ENCODE assay signal across 22 cellular contexts in the genomic region with DNA sequence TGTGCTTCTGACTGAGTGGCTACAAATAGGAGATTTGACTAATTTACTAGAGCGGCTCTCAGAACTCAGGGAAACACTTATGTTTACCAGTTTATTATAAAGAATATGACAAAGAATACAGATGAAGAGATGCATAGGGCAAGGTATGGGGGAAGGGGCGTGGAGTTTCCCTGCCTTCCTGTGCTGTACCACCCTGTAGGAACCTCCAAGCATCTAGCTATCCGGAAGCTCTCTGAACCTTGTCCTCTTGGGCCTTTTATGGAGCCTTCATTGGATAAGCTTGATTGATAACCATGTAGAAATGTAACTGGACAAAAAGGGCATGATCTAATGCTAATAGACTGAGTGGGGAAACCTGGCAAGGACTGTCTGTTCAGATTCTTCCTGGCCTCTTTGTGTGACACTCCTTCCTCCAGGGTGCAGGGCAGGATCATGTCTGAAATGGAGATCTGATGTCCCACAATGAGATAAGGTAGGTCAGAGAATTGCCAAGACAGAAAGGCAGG.
DNase-seq lines count a peak whose midpoint lies in the region; ATAC-seq, FAIRE-seq and TF ChIP-seq lines count a peak whose summit lies in the region.
"Had no signal": no experiment of that assay in that cellular context is flagged by ENCODE, and none has a peak within 500 bp of the region (broad histone marks: within the 10 kb centered on the region; RNA-seq: fewer than 3 reads in every experiment).

No MANE protein-coding gene starts in this region.

- WGBS in HepG2 (ENCODE audit: low lambda C conversion rate): 17% methylated on average over 3 of the region's 3 CpGs
- 62% methylated on average over 3 of the region's 3 CpGs for WGBS in right lobe of liver (ENCODE audit: insufficient coverage, low coverage, low lambda C conversion rate, missing lambda C conversion rate)
- 60% methylated on average over 3 of the region's 3 CpGs for WGBS in esophagus muscularis mucosa

- CTCF ChIA-PET in HepG2 (lab: Yijun Ruan, JAX; ENCODE audit: low intra/inter-chr PET ratio, low total read pairs): no interaction called here

- H3K27me3 ChIP-seq in HepG2 (ENCODE audit: control insufficient read depth in 1 of 2, insufficient read depth in 2 of 2, low read length in 2 of 2): peaks cover 5 to 52% of the 10 kb centered on the region in 2 experiments
- no peaks in the 10 kb centered on the region for H3K27me3 ChIP-seq in right lobe of liver
- H3K27me3 ChIP-seq in esophagus muscularis mucosa: no peaks in the 10 kb centered on the region
- H3K27me3 ChIP-seq: BLaER1 had no signal

- H3K9ac ChIP-seq in HepG2 (ENCODE audit: insufficient read depth, low read depth, low read length): no peak overlapping the region
- H3K9ac ChIP-seq: BLaER1, GM23248 had no signal

- TF ChIP-seq CTCF in HepG2 (CRISPR knock-in tag; IDR thresholded peaks at IDR 0.05): peak; percentile 41; the same call in 1 of the 2 replicates
- no peak for TF ChIP-seq CTCF in right lobe of liver (IDR thresholded peaks at IDR 0.05)
- no peak for TF ChIP-seq CTCF in esophagus muscularis mucosa (IDR thresholded peaks at IDR 0.05)
- TF ChIP-seq CTCF in mucosa of descending colon (IDR thresholded peaks at IDR 0.05): no peak
- no peak for TF ChIP-seq CTCF in D721Med (IDR thresholded peaks at IDR 0.05; ENCODE audit: insufficient read depth, missing control alignments)

- H3K9me3 ChIP-seq in HepG2 (ENCODE audit: low read length) (no peaks in the 10 kb centered on the region), right lobe of liver (no peaks in the 10 kb centered on the region), esophagus muscularis mucosa (no peaks in the 10 kb centered on the region), mucosa of descending colon (no peaks in the 10 kb centered on the region)
- H3K9me3 ChIP-seq: BLaER1 had no signal

- ATAC-seq in HepG2 (peak; percentile 57), right lobe of liver (no peak), mucosa of descending colon (peak; percentile 71)
- ATAC-seq: CD8-positive, alpha-beta T cell; GM12878 had no signal

- H3K36me3 ChIP-seq in HepG2 (replicated peaks in 1 of 2; ENCODE audit: control insufficient read depth in 1 of 2, insufficient read depth in 2 of 2, low read length in 2 of 2) (no peaks in the 10 kb centered on the region), right lobe of liver (no peaks in the 10 kb centered on the region), esophagus muscularis mucosa (no peaks in the 10 kb centered on the region), mucosa of descending colon (ENCODE audit: low read depth) (no peaks in the 10 kb centered on the region)
- H3K36me3 ChIP-seq: BLaER1 had no signal

- intact Hi-C loops in HepG2 (cut with micrococcal nuclease; ENCODE audit: unreplicated experiment): no loop called here
- intact Hi-C loops in right lobe of liver (cut with DNase I): no loop called here
- intact Hi-C loops in esophagus muscularis mucosa (cut with DNase I): no loop called here
- intact Hi-C loops in mucosa of descending colon (cut with DNase I, micrococcal nuclease): no loop called here

- H2AFZ ChIP-seq in HepG2 (ENCODE audit: low read length): no peak overlapping the region
- H2AFZ ChIP-seq: GM23248 had no signal

- no peak overlapping the region for H3K4me2 ChIP-seq in HepG2 (ENCODE audit: low read depth, low read length)
- H3K4me2 ChIP-seq: BLaER1 had no signal

- no peak for TF ChIP-seq RAD21 in HepG2 (CRISPR knock-in tag; IDR thresholded peaks at IDR 0.05)

- H3K4me1 ChIP-seq in HepG2 (ENCODE audit: insufficient read depth, low read length): 0 out of 2 replicates have a peak, but pooled peaks cover 7% of the 10 kb centered on the region
- H3K4me1 ChIP-seq in right lobe of liver: no peaks in the 10 kb centered on the region
- no peaks in the 10 kb centered on the region for H3K4me1 ChIP-seq in esophagus muscularis mucosa
- no peaks in the 10 kb centered on the region for H3K4me1 ChIP-seq in mucosa of descending colon (ENCODE audit: low read depth)
- H3K4me1 ChIP-seq: BLaER1 had no signal

- no peak for TF ChIP-seq POLR2A in HepG2 (IDR thresholded peaks at IDR 0.05; ENCODE audit: insufficient read depth in 1 of 2, low read depth in 2 of 2, low read length in 2 of 2)
- no peak for TF ChIP-seq POLR2A in right lobe of liver (IDR thresholded peaks at IDR 0.05)
- no peak for TF ChIP-seq POLR2A in esophagus muscularis mucosa (IDR thresholded peaks at IDR 0.05; ENCODE audit: low read depth)

- DNase-seq in HepG2 (ENCODE audit: low spot score) (peak; percentile 12), right lobe of liver (no peak), esophagus muscularis mucosa (ENCODE audit: extremely low spot score) (peak; percentile 70), mucosa of descending colon (no peak), D721Med (ENCODE audit: insufficient read length, low spot score) (no peak), SHP77 treated with DMSO at 0.1 percent for 48 hours (lab: John Stamatoyannopoulos, UW) (no peak), NOMO-1 treated with dmso at 0.1 percent for 144 hours (lab: John Stamatoyannopoulos, UW; ENCODE audit: unreplicated experiment) (no peak)
- DNase-seq: CD4-positive, CD25-positive, alpha-beta regulatory T cell; CD8-positive, alpha-beta T cell; DMS53; DMS79 treated with DMSO at 0.1 percent for 48 hours; GM23248; H7; HCEC 1CT had no signal

- TF ChIP-seq EP300 in HepG2 (IDR thresholded peaks at IDR 0.05; ENCODE audit: low read depth in 2 of 2, low read length in 2 of 2): no peak
- no peak for TF ChIP-seq EP300 in HepG2 (CRISPR knock-in tag; IDR thresholded peaks at IDR 0.05; ENCODE audit: borderline replicate concordance)
- TF ChIP-seq EP300 in esophagus muscularis mucosa (IDR thresholded peaks at IDR 0.05): no peak

- FAIRE-seq in HepG2 (lab: Jason Lieb, UNC): no peak
- FAIRE-seq in D721Med (lab: Jason Lieb, UNC): no peak
- FAIRE-seq: A204.1, G401.6, GM12878, GM19239, H1 had no signal

- no peak overlapping the region for H3K4me3 ChIP-seq in HepG2 (replicated peaks in 1 of 3; ENCODE audit: insufficient read depth in 1 of 3, low read depth in 2 of 3, low read length in 3 of 3)
- H3K4me3 ChIP-seq in right lobe of liver: no peak overlapping the region
- no peak overlapping the region for H3K4me3 ChIP-seq in esophagus muscularis mucosa
- no peak overlapping the region for H3K4me3 ChIP-seq in mucosa of descending colon
- H3K4me3 ChIP-seq: BLaER1, GM12878, GM23248 had no signal

- H4K20me1 ChIP-seq in HepG2 (ENCODE audit: insufficient read depth, low read length): no peaks in the 10 kb centered on the region; the same call in 1 of the 2 replicates
- H4K20me1 ChIP-seq: BLaER1 had no signal

- no peaks in the 10 kb centered on the region for H3K79me2 ChIP-seq in HepG2 (ENCODE audit: insufficient read depth, low read length)

- in situ Hi-C loops in HepG2 (cut with HindIII; ENCODE audit: extremely low pct_ligation_motif_present, low pct_unique_long_range_greater_than_20kb): no loop called here

- BruUV-seq in HepG2 (replicated peaks; lab: Mats Ljungman, UMichigan): no TSS peak

- POLR2A ChIA-PET in HepG2 (lab: Yijun Ruan, JAX): no interaction called here

- H3K27ac ChIP-seq in HepG2 (ENCODE audit: extremely low read length, insufficient read depth, low read length) (no peak overlapping the region), right lobe of liver (no peak overlapping the region), esophagus muscularis mucosa (replicated peaks in 1 of 4) (no peak overlapping the region)
- H3K27ac ChIP-seq: 22Rv1, BLaER1, C4-2B, GM23248 had no signal

TF ChIP-seq in HepG2, 621 proteins besides CTCF, POLR2A, EP300 and RAD21:
- peak; percentile 21; the same call in 1 of the 2 replicates for TF ChIP-seq SMC3 (IDR thresholded peaks at IDR 0.05; ENCODE audit: low read length)
- TF ChIP-seq STAG1 (CRISPR knock-in tag; IDR thresholded peaks at IDR 0.05): peak; percentile 52
- no peak for TF ChIP-seq ZNF547 (CRISPR knock-in tag; IDR thresholded peaks at IDR 0.05)

Comparison
In these comparisons a context has a peak if more than half of its experiments do, and no peak if none do; other contexts are left out.
1. ATAC-seq: peak in HepG2 (single experiment) and mucosa of descending colon (single experiment); none in right lobe of liver (0 of 4).
2. DNase-seq: peak in HepG2 (single experiment) and esophagus muscularis mucosa (single experiment); none in right lobe of liver (0 of 3), mucosa of descending colon (0 of 3), D721Med (single experiment), SHP77 treated with DMSO at 0.1 percent for 48 hours (single experiment) and NOMO-1 treated with dmso at 0.1 percent for 144 hours (single experiment).